Comparison of ENCODE assay signal across 25 cellular contexts in the genomic region with DNA sequence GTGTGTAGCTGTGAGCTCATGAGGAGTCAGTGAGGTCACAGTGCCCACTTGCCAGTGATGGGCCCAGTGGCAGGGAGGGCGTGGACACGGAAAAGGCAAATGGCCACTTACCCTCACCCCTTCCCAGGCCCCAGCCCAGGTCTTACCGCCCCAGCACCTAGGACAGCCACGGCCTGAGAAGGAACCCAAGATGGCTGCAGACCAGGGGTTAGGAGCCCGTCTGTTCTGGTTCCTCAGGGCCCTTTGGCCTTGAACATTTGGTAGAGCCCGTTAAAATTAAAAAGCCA.
A peak's percentile ranks its signal among the peaks of the same experiment; 100 is the strongest.
DNase-seq lines count a peak whose midpoint lies in the region; ATAC-seq and TF ChIP-seq lines count a peak whose summit lies in the region.
"Had no signal": no experiment of that assay in that cellular context is flagged by ENCODE, and none has a peak within 500 bp of the region (broad histone marks: within the 10 kb centered on the region; RNA-seq: fewer than 3 reads in every experiment).

No MANE protein-coding gene starts in this region.

- H3K4ac ChIP-seq in neuronal stem cell (ENCODE audit: low read length) = no peak overlapping the region

- H3K36me3 ChIP-seq in right atrium auricular region = no peaks in the 10 kb centered on the region
- H3K36me3 ChIP-seq in neuronal stem cell (replicated peaks in 1 of 2; ENCODE audit: control insufficient read depth in 2 of 2, insufficient read depth in 2 of 2, low read length in 2 of 2) = peaks cover 1 to 2% of the 10 kb centered on the region in 2 donors
- H3K36me3 ChIP-seq in uterus = no peaks in the 10 kb centered on the region
- H3K36me3 ChIP-seq: BLaER1 had no signal

- H2AFZ ChIP-seq in neuronal stem cell (ENCODE audit: low read length) = no peak overlapping the region
- H2AFZ ChIP-seq: GM23248 had no signal

- intact Hi-C loops in right cardiac atrium (cut with DNase I) = loop anchor here (5.0 to 10.0 kb wide), 4 partner anchors 97 to 186 kb away; no protein-coding TSS in a partner anchor
- intact Hi-C loops in uterus (cut with DNase I; ENCODE audit: low total_unique reads) = loop anchor here (5.0 kb wide), 2 partner anchors 171 to 186 kb away; no protein-coding TSS in a partner anchor

- no peak overlapping the region for H3K23ac ChIP-seq in neuronal stem cell (ENCODE audit: low read depth, low read length, poor library complexity)

- ATAC-seq in right cardiac atrium (no peak), GM21360 (IDR thresholded peaks at IDR 0.05; ENCODE audit: unreplicated experiment) (no peak)
- ATAC-seq in activated CD4-positive, CD25-positive, alpha-beta regulatory T cell treated with anti-CD3 and anti-CD28 coated beads, Interleukin-2, amount 50 U/mL, for 24 hours = no peak
- ATAC-seq: GM12878, Panc1 had no signal

- H3K9me3 ChIP-seq in right atrium auricular region = no peaks in the 10 kb centered on the region
- no peaks in the 10 kb centered on the region for H3K9me3 ChIP-seq in right cardiac atrium (ENCODE audit: control insufficient read depth, low read length)
- H3K9me3 ChIP-seq in neuronal stem cell (replicated peaks in 1 of 2; ENCODE audit: control insufficient read depth in 2 of 2, insufficient read depth in 1 of 2, low read depth in 1 of 2, low read length in 2 of 2) = no peaks in the 10 kb centered on the region
- H3K9me3 ChIP-seq in uterus = no peaks in the 10 kb centered on the region
- H3K9me3 ChIP-seq: BLaER1 had no signal

- no peak overlapping the region for H3K4me2 ChIP-seq in neuronal stem cell (ENCODE audit: insufficient read depth, low read length, poor library complexity, severe bottlenecking)

- 98% methylated on average over 6 of the region's 6 CpGs for WGBS in right cardiac atrium
- no CpG with 5 or more reads among the region's 6 CpGs for WGBS in neuronal stem cell (ENCODE audit: extremely low coverage in 2 of 2, insufficient read length in 2 of 2, insufficient replicate concordance in 1 of 2), 2 donors

- no peak for TF ChIP-seq CTCF in right atrium auricular region (IDR thresholded peaks at IDR 0.05)
- TF ChIP-seq CTCF in uterus (IDR thresholded peaks at IDR 0.05) = no peak

- H2AK5ac ChIP-seq in neuronal stem cell (ENCODE audit: low read depth, low read length) = peak overlapping the region; percentile 24

- H2BK12ac ChIP-seq in neuronal stem cell (ENCODE audit: low read length) = no peak overlapping the region

- H3K27ac ChIP-seq in right atrium auricular region (no peak overlapping the region), right cardiac atrium (ENCODE audit: low read length) (no peak overlapping the region), neuronal stem cell (replicated peaks; ENCODE audit: low read length) (no peak overlapping the region), uterus (no peak overlapping the region)
- H3K27ac ChIP-seq: GM23248, HL-60 had no signal

- H3K79me1 ChIP-seq in neuronal stem cell (ENCODE audit: low read depth, low read length) = peaks cover 3% of the 10 kb centered on the region

- no peak overlapping the region for H2BK120ac ChIP-seq in neuronal stem cell (ENCODE audit: low read depth, low read length)

- H3K4me3 ChIP-seq in right atrium auricular region = no peak overlapping the region
- no peak overlapping the region for H3K4me3 ChIP-seq in right cardiac atrium (ENCODE audit: low read length)
- no peak overlapping the region for H3K4me3 ChIP-seq in neuronal stem cell (ENCODE audit: low read length in 2 of 2)
- no peak overlapping the region for H3K4me3 ChIP-seq in uterus
- H3K4me3 ChIP-seq: BLaER1, GM12878, GM23248 had no signal

- no peak overlapping the region for H2BK5ac ChIP-seq in neuronal stem cell (ENCODE audit: low read length)

- TF ChIP-seq POLR2A in uterus (IDR thresholded peaks at IDR 0.05) = no peak

- H4K91ac ChIP-seq in neuronal stem cell (ENCODE audit: low read depth, low read length, poor library complexity) = no peak overlapping the region

- H3K4me1 ChIP-seq in right atrium auricular region (peaks cover 0 to 14% of the 10 kb centered on the region in 2 donors), right cardiac atrium (ENCODE audit: control insufficient read depth, insufficient read depth, low read length) (peaks cover 2% of the 10 kb centered on the region), neuronal stem cell (ENCODE audit: control insufficient read depth in 2 of 2, insufficient read depth in 1 of 2, low read depth in 1 of 2, low read length in 2 of 2) (peaks cover 0 to 21% of the 10 kb centered on the region in 2 donors), uterus (no peaks in the 10 kb centered on the region)

- no peak overlapping the region for H3K14ac ChIP-seq in neuronal stem cell (ENCODE audit: low read length)

- H3K27me3 ChIP-seq in right atrium auricular region (no peaks in the 10 kb centered on the region), right cardiac atrium (ENCODE audit: control insufficient read depth, insufficient read depth) (no peaks in the 10 kb centered on the region), neuronal stem cell (ENCODE audit: control insufficient read depth in 3 of 3, insufficient read depth in 3 of 3, low read depth in 1 of 3, low read length in 3 of 3) (peaks cover 0 to 35% (median 2%) of the 10 kb centered on the region in 3 experiments), uterus (no peaks in the 10 kb centered on the region)
- H3K27me3 ChIP-seq: BLaER1 had no signal

- no peak overlapping the region for H2BK15ac ChIP-seq in neuronal stem cell (ENCODE audit: low read length)

- H4K8ac ChIP-seq in neuronal stem cell (ENCODE audit: low read depth, low read length) = no peak overlapping the region

- DNase-seq in right atrium auricular region (ENCODE audit: low spot score) (peak; percentile 48), right cardiac atrium (no peak), ecto neural progenitor cell (ENCODE audit: low spot score) (peak; percentile 34), neuronal stem cell (ENCODE audit: low spot score) (no peak), uterus (peak; percentile 6 to 10), NCI-H524 (lab: John Stamatoyannopoulos, UW) (no peak)
- DNase-seq: CD4-positive, alpha-beta T cell; COR-L47; DMS 273 treated with DMSO at 0.1 percent for 48 hours; DND-41; GM23248; HCEC 1CT; KBM-7; NCI-H1105; NCI-H2029 treated with DMSO at 0.1 percent for 48 hours; NCI-H226; NCI-H510A treated with DMSO at 0.1 percent for 48 hours; NCI-H774; NK-92 treated with Interleukin-12 subunit alpha and Interleukin-12 subunit beta, amount 100 ng/mL, for 24 hours had no signal

- H3K9ac ChIP-seq in neuronal stem cell (ENCODE audit: low read depth, low read length, poor library complexity) = no peak overlapping the region
- H3K9ac ChIP-seq: BLaER1, GM23248 had no signal

- peak overlapping the region; percentile 90 for H3K18ac ChIP-seq in neuronal stem cell (ENCODE audit: low read length)

Comparison
In these comparisons a context has a peak if more than half of its experiments do, and no peak if none do; other contexts are left out.
1. DNase-seq: peak in right atrium auricular region (single experiment), ecto neural progenitor cell (single experiment) and uterus (2 of 2); none in right cardiac atrium (0 of 3), neuronal stem cell (single experiment) and NCI-H524 (0 of 2).